Comparison of ENCODE assay signal across 25 cellular contexts in the genomic region with DNA sequence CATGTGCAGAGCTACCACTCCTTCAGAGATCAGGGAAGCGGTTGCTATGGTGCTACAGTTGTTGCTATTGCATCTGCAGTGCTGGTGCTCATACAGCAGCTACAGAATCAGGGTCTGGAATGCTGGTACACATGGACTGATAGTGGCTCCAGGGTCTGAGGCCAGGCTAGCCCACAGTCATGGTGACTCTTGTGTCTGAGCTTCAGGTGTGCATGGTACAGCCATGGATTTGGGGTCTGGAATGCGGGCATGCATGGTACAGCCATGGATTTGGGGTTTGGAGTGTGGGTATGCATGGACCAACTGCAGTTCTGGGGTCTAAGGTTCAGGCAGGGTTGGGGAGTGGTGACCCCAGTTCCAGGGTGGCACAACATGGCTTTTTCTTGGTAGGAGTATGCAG.
DNase-seq lines count a peak whose midpoint lies in the region; ATAC-seq, FAIRE-seq and TF ChIP-seq lines count a peak whose summit lies in the region.
"Had no signal": no experiment of that assay in that cellular context is flagged by ENCODE, and none has a peak within 500 bp of the region (broad histone marks: within the 10 kb centered on the region; RNA-seq: fewer than 3 reads in every experiment).

No MANE protein-coding gene starts in this region.

- H3K27me3 ChIP-seq in bronchial epithelial cell (ENCODE audit: control insufficient read depth, insufficient read depth, low read length), result no peaks in the 10 kb centered on the region
- no peaks in the 10 kb centered on the region for H3K27me3 ChIP-seq in esophagus muscularis mucosa
- H3K27me3 ChIP-seq in upper lobe of right lung, result no peaks in the 10 kb centered on the region
- H3K27me3 ChIP-seq: BE2C, BLaER1 had no signal

- peak; percentile 10 for ATAC-seq in upper lobe of right lung
- ATAC-seq in GM21526 (IDR thresholded peaks at IDR 0.05; ENCODE audit: low FRiP score, unreplicated experiment), result no peak
- ATAC-seq: GM12878 had no signal

- no peaks in the 10 kb centered on the region for H3K4me1 ChIP-seq in esophagus muscularis mucosa
- no peaks in the 10 kb centered on the region for H3K4me1 ChIP-seq in upper lobe of right lung
- H3K4me1 ChIP-seq: BE2C, BLaER1 had no signal

- TF ChIP-seq CTCF in bronchial epithelial cell (IDR thresholded peaks at IDR 0.05; ENCODE audit: insufficient read depth, low read length, severe bottlenecking) (no peak), esophagus muscularis mucosa (IDR thresholded peaks at IDR 0.05) (no peak), upper lobe of right lung (IDR thresholded peaks at IDR 0.05) (no peak)

- no peak overlapping the region for H3K4me3 ChIP-seq in bronchial epithelial cell (ENCODE audit: low read depth, low read length)
- no peak overlapping the region for H3K4me3 ChIP-seq in esophagus muscularis mucosa
- H3K4me3 ChIP-seq in upper lobe of right lung, result no peak overlapping the region
- H3K4me3 ChIP-seq: BLaER1, GM12878 had no signal

- TF ChIP-seq POLR2A in esophagus muscularis mucosa (IDR thresholded peaks at IDR 0.05; ENCODE audit: low read depth), result no peak

- TF ChIP-seq EP300 in esophagus muscularis mucosa (IDR thresholded peaks at IDR 0.05), result no peak

- intact Hi-C loops in esophagus muscularis mucosa (cut with DNase I) (no loop called here), upper lobe of right lung (cut with DNase I) (no loop called here)

- DNase-seq in bronchial epithelial cell (ENCODE audit: low read depth) (no peak), esophagus muscularis mucosa (ENCODE audit: extremely low spot score) (peak; percentile 78), upper lobe of right lung (no peak)
- DNase-seq in stimulated activated CD4-positive, alpha-beta T cell treated with anti-CD3 and anti-CD28 coated beads, Interleukin-2, amount 100 ng/mL, for 24 hours, result no peak
- DNase-seq: 8988T; ACHN; BE2C; C1 segment of cervical spinal cord; CD4-positive, alpha-beta memory T cell; CD4-positive, CD25-positive, alpha-beta regulatory T cell; CD8-positive, alpha-beta memory T cell; COR-L47; DMS 273 treated with DMSO at 0.1 percent for 48 hours; DMS153; DMS53; DMS79; DND-41; EL; GDM1 had no signal

- H3K36me3 ChIP-seq in bronchial epithelial cell (ENCODE audit: control insufficient read depth, insufficient read depth, low read length), result no peaks in the 10 kb centered on the region
- H3K36me3 ChIP-seq in esophagus muscularis mucosa, result no peaks in the 10 kb centered on the region
- H3K36me3 ChIP-seq in upper lobe of right lung, result no peaks in the 10 kb centered on the region
- H3K36me3 ChIP-seq: BE2C, BLaER1 had no signal

- H3K27ac ChIP-seq in esophagus muscularis mucosa (replicated peaks in 1 of 4) (no peak overlapping the region), upper lobe of right lung (no peak overlapping the region)
- H3K27ac ChIP-seq: BLaER1 had no signal

- peak; percentile 91 for FAIRE-seq in bronchial epithelial cell (lab: Jason Lieb, UNC)
- FAIRE-seq: A204.1, GM12878, GM12892, GM18507 had no signal

- H3K9me3 ChIP-seq in esophagus muscularis mucosa (peaks cover 0 to 28% (median 20%) of the 10 kb centered on the region in 4 donors), upper lobe of right lung (peaks cover 6% of the 10 kb centered on the region)
- H3K9me3 ChIP-seq: BE2C had no signal

- 50% methylated on average over 2 of the region's 2 CpGs for WGBS in esophagus muscularis mucosa
